16 cellular contexts compared by ENCODE assay signal in the genomic region with DNA sequence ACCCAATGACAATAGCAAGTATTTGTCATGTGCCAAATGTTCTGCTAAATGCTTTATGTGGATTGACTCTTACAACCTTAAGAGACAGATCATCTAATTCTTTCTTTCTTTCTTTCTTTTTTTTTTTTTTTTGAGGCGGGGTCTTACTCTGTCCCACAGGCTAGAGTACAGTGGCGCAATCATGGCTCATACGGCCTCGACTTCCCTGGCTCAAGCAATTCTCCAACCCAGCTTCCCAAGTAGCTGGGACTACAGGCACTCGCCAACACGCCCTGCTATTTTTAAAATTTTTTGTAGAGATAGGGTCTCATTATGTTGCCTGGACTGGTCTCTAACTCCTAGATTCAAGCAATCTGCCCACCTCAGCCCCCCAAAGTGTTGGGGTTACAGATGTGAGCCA. TPM values are rescaled to one million over a fixed set of nuclear protein-coding genes. Genes with fewer than 3 reads are reported as not detected.
DNase-seq lines count a peak whose midpoint lies in the region; ATAC-seq and TF ChIP-seq lines count a peak whose summit lies in the region.
"Had no signal": no experiment of that assay in that cellular context is flagged by ENCODE, and none has a peak within 500 bp of the region (broad histone marks: within the 10 kb centered on the region; RNA-seq: fewer than 3 reads in every experiment).

No MANE protein-coding gene starts in this region.

- peaks cover 13 to 21% of the 10 kb centered on the region in 2 donors for H3K4me1 Mint-ChIP-seq in natural killer cell

- TF ChIP-seq POLR2A in HCT116 (IDR thresholded peaks at IDR 0.05; ENCODE audit: borderline replicate concordance, extremely low read depth, insufficient read depth, insufficient read length): no peak
- no peak for TF ChIP-seq POLR2A in gastroesophageal sphincter (IDR thresholded peaks at IDR 0.05)
- no peak for TF ChIP-seq POLR2A in testis (IDR thresholded peaks at IDR 0.05)

- POLR2A ChIA-PET in A673 (lab: Charles Lee; ENCODE audit: low non-redundant PET): no interaction called here
- POLR2A ChIA-PET in HCT116 (lab: Charles Lee): no interaction called here

- WGBS in gastroesophageal sphincter (ENCODE audit: low coverage in 1 of 2), 2 donors: 86 to 87% methylated on average over 2 to 5 of the region's 6 CpGs
- WGBS in testis, 2 donors: 65 to 72% methylated on average over 6 of the region's 6 CpGs

- H3K27ac ChIP-seq in A673 (ENCODE audit: low read depth, low read length, poor library complexity, severe bottlenecking) (no peak overlapping the region), HCT116 (ENCODE audit: low read depth, low read length) (no peak overlapping the region), ascending aorta (peak overlapping the region in 1 of 2 donors; percentile 63), gastroesophageal sphincter (peak overlapping the region in 1 of 4 donors; percentile 87), testis (no peak overlapping the region)

- H3K4me3 ChIP-seq in A673 (ENCODE audit: low read depth, low read length, poor library complexity, severe bottlenecking): peak overlapping the region; percentile 44
- H3K4me3 ChIP-seq in HCT116 (replicated peaks in 1 of 2; ENCODE audit: low read depth in 1 of 2, low read length in 2 of 2): peak overlapping the region; percentile 57 to 58; a peak in 2 of 4 replicates
- H3K4me3 ChIP-seq in ascending aorta: peak overlapping the region; percentile 48 to 77
- H3K4me3 ChIP-seq in gastroesophageal sphincter: no peak overlapping the region
- no peak overlapping the region for H3K4me3 ChIP-seq in testis

- H3K36me3 Mint-ChIP-seq in natural killer cell: no peaks in the 10 kb centered on the region

- peaks cover 0 to 3% of the 10 kb centered on the region in 2 donors for H3K27me3 Mint-ChIP-seq in natural killer cell (ENCODE audit: low read depth in 2 of 2)
- H3K27me3 Mint-ChIP-seq: dendritic cell treated with granulocyte-macrophage colony-stimulating factor and Interleukin-4, amounts not matched to agents 40 ng/mL and 50 ng/mL, for 4 days had no signal

- RAD21 ChIA-PET in HCT116 (lab: Charles Lee; ENCODE audit: low non-redundant PET in 1 of 2, low total read pairs in 2 of 2, uncharacterized antibody in 2 of 2, unreplicated experiment in 2 of 2): no interaction called here

- peak overlapping the region; percentile 89 for H2AFZ ChIP-seq in HCT116 (ENCODE audit: low read depth, low read length, poor library complexity, severe bottlenecking)

- TF ChIP-seq EP300 in gastroesophageal sphincter (IDR thresholded peaks at IDR 0.05): no peak

- no peaks in the 10 kb centered on the region for H4K20me1 ChIP-seq in HCT116 (ENCODE audit: insufficient read depth)

- TF ChIP-seq CTCF in A673 (conservative IDR thresholded peaks at IDR 0.05; ENCODE audit: low read depth, low read length): no peak
- no peak for TF ChIP-seq CTCF in HCT116 (IDR thresholded peaks at IDR 0.05 in 2 of 3, conservative IDR thresholded peaks at IDR 0.05 in 1 of 3; ENCODE audit: borderline replicate concordance in 1 of 3, insufficient read depth in 1 of 3, low read depth in 2 of 3, low read length in 2 of 3)
- TF ChIP-seq CTCF in ascending aorta (IDR thresholded peaks at IDR 0.05): no peak
- no peak for TF ChIP-seq CTCF in natural killer cell (IDR thresholded peaks at IDR 0.05)
- no peak for TF ChIP-seq CTCF in gastroesophageal sphincter (IDR thresholded peaks at IDR 0.05)
- TF ChIP-seq CTCF in testis (IDR thresholded peaks at IDR 0.05): no peak

- TF ChIP-seq RAD21 in HCT116 (IDR thresholded peaks at IDR 0.05; ENCODE audit: low read depth): no peak

- BruUV-seq in A673 (replicated peaks; lab: Mats Ljungman, UMichigan) (no TSS peak), HCT116 (replicated peaks; lab: Mats Ljungman, UMichigan) (no TSS peak)

- ATAC-seq in HCT116 (no peak), natural killer cell (no peak), gastroesophageal sphincter (no peak)

- no peaks in the 10 kb centered on the region for H3K9me2 ChIP-seq in HCT116 (ENCODE audit: insufficient read depth)

- no peaks in the 10 kb centered on the region for H3K79me2 ChIP-seq in HCT116 (ENCODE audit: insufficient read depth, low read length)

- DNase-seq in A673 (ENCODE audit: low spot score) (no peak), HCT116 (ENCODE audit: low read depth, low spot score) (no peak), ascending aorta (ENCODE audit: low spot score in 2 of 2) (no peak), natural killer cell (no peak), testis (no peak), germinal center (ENCODE audit: low spot score) (no peak), GF-D8 (lab: John Stamatoyannopoulos, UW) (no peak)

- no peaks in the 10 kb centered on the region for H3K9me3 ChIP-seq in A673 (ENCODE audit: low read depth, low read length, poor library complexity, severe bottlenecking)
- H3K9me3 ChIP-seq in HCT116 (ENCODE audit: control insufficient read depth in 1 of 2, insufficient read depth in 1 of 2, low read depth in 1 of 2, low read length in 2 of 2): no peaks in the 10 kb centered on the region
- H3K9me3 ChIP-seq in ascending aorta: no peaks in the 10 kb centered on the region
- H3K9me3 ChIP-seq in gastroesophageal sphincter: no peaks in the 10 kb centered on the region
- no peaks in the 10 kb centered on the region for H3K9me3 ChIP-seq in testis
- H3K9me3 ChIP-seq: uterus had no signal

- H3K27me3 ChIP-seq in A673 (replicated peaks; ENCODE audit: insufficient read depth, low read depth, low read length, poor library complexity) (peaks cover 27% of the 10 kb centered on the region), HCT116 (ENCODE audit: insufficient read depth, low read length) (no peaks in the 10 kb centered on the region), ascending aorta (no peaks in the 10 kb centered on the region), gastroesophageal sphincter (no peaks in the 10 kb centered on the region), testis (no peaks in the 10 kb centered on the region)
- H3K27me3 ChIP-seq: uterus had no signal

- no peaks in the 10 kb centered on the region for H3K4me1 ChIP-seq in A673 (ENCODE audit: insufficient read depth, low read length, poor library complexity, severe bottlenecking)
- H3K4me1 ChIP-seq in HCT116 (ENCODE audit: control insufficient read depth in 1 of 2, insufficient read depth in 2 of 2, low read length in 2 of 2): peaks cover 0 to 16% of the 10 kb centered on the region in 2 experiments; a peak in 3 of 4 replicates
- H3K4me1 ChIP-seq in ascending aorta: peaks cover 0 to 3% of the 10 kb centered on the region in 2 donors
- H3K4me1 ChIP-seq in gastroesophageal sphincter: peaks cover 0 to 12% (median 0%) of the 10 kb centered on the region in 3 donors
- H3K4me1 ChIP-seq in testis: peaks cover 8% of the 10 kb centered on the region
- H3K4me1 ChIP-seq: uterus had no signal

- H3K27ac Mint-ChIP-seq in natural killer cell: peak overlapping the region; percentile 94 to 96

- CTCF ChIA-PET in A673 (lab: Charles Lee) (no interaction called here), HCT116 (lab: Charles Lee) (no interaction called here)

- H3K9me3 Mint-ChIP-seq in natural killer cell: no peaks in the 10 kb centered on the region
- H3K9me3 Mint-ChIP-seq: activated CD4-positive, alpha-beta T cell treated with anti-CD3 and anti-CD28 coated beads, Interleukin-2, amount 10 ng/mL, durations not matched to agents 24 days and 14 days; activated T-helper 2 cell treated with anti-CD3 and anti-CD28 coated beads, Interferon-gamma antibody, Interleukin-2, Interleukin-4, amounts not matched to agents 10 μg/mL and 5 μg/mL and 100 μg/mL, durations not matched to agents 14 hours and 24 hours and 36 hours; dendritic cell treated with granulocyte-macrophage colony-stimulating factor and Interleukin-4, amounts not matched to agents 40 ng/mL and 50 ng/mL, for 4 days had no signal

- peak overlapping the region; percentile 80 for H3K4me2 ChIP-seq in HCT116 (ENCODE audit: low read length)

- no peaks in the 10 kb centered on the region for H3K36me3 ChIP-seq in A673 (ENCODE audit: insufficient read depth, low read length, poor library complexity, severe bottlenecking)
- H3K36me3 ChIP-seq in HCT116 (ENCODE audit: control insufficient read depth in 1 of 2, insufficient read depth in 2 of 2, low read length in 2 of 2): no peaks in the 10 kb centered on the region
- H3K36me3 ChIP-seq in ascending aorta: no peaks in the 10 kb centered on the region
- H3K36me3 ChIP-seq in gastroesophageal sphincter: no peaks in the 10 kb centered on the region
- H3K36me3 ChIP-seq in testis (ENCODE audit: low read depth, missing control alignments): no peaks in the 10 kb centered on the region
- H3K36me3 ChIP-seq: uterus had no signal

- intact Hi-C loops in A673 (cut with micrococcal nuclease; ENCODE audit: unreplicated experiment): no loop called here
- intact Hi-C loops in HCT116 (cut with micrococcal nuclease): no loop called here
- intact Hi-C loops in ascending aorta (cut with DNase I): no loop called here
- intact Hi-C loops in natural killer cell (cut with micrococcal nuclease): no loop called here
- intact Hi-C loops in testis (cut with DNase I; ENCODE audit: low total_unique reads): no loop called here

- peak overlapping the region; percentile 53 for H3K4me3 Mint-ChIP-seq in natural killer cell

- H3K9ac ChIP-seq in HCT116 (ENCODE audit: low read length): no peak overlapping the region

TF ChIP-seq in HCT116, 20 proteins besides CTCF, POLR2A, EP300 and RAD21 (continues in another document):
- no peak for TF ChIP-seq SIN3A (IDR thresholded peaks at IDR 0.05; ENCODE audit: low read depth)
- no peak for TF ChIP-seq MAX (IDR thresholded peaks at IDR 0.05)

RNA-seq across cellular contexts. Expression of gene TMEM247, which starts 21.4 kb away (rescaled TPM):
- not detected in 2 replicates for total RNA-seq in A673 (2021)
- total RNA-seq in HCT116 (2021; ENCODE audit: unreplicated experiment): not detected
- polyA plus RNA-seq in HCT116 (2012): not detected in 2 replicates
- total RNA-seq in ascending aorta: not detected
- total RNA-seq in natural killer cell: not detected
- total RNA-seq in gastroesophageal sphincter: not detected
- 10 to 100 TPM; 18.5 to 27.2 TPM for total RNA-seq in testis
- polyA plus RNA-seq in testis (ENCODE audit: insufficient read depth, low read depth, low replicate concordance): 59.4 TPM
- total RNA-seq: activated CD4-positive, alpha-beta T cell treated with anti-CD3 and anti-CD28 coated beads, Interleukin-2, amount 10 ng/mL, durations not matched to agents 24 days and 14 days; activated T-helper 2 cell treated with anti-CD3 and anti-CD28 coated beads, Interferon-gamma antibody, Interleukin-2, Interleukin-4, amounts not matched to agents 10 μg/mL and 5 μg/mL and 100 μg/mL, durations not matched to agents 14 hours and 24 hours and 36 hours; fibroblast of lung; left ventricle myocardium superior; myocyte; Right ventricle myocardium superior; uterus had no signal
- polyA plus RNA-seq: fibroblast of lung had no signal

RNA-seq across cellular contexts. Expression of gene RHOQ, which starts 41.5 kb away (rescaled TPM):
- total RNA-seq in A673 (2021): 32.2 and 32.3 TPM in 2 replicates
- 40.9 TPM for total RNA-seq in HCT116 (2021; ENCODE audit: unreplicated experiment)
- polyA plus RNA-seq in HCT116 (2012): 13.3 and 17.2 TPM in 2 replicates
- 40.0 TPM for total RNA-seq in ascending aorta
- total RNA-seq in natural killer cell: 100 to 1,000 TPM in 2 of 3 donors, 10 to 100 TPM in 1; 93.7 to 131 (median 102) TPM
- total RNA-seq in gastroesophageal sphincter: 100 to 1,000 TPM; 105 to 207 (median 144) TPM
- total RNA-seq in testis: 10 to 100 TPM; 25.2 to 37.7 TPM
- polyA plus RNA-seq in testis (ENCODE audit: insufficient read depth, low read depth, low replicate concordance): 28.6 TPM

RNA-seq across cellular contexts. Expression of gene ATP6V1E2, which starts 41.6 kb away (rescaled TPM):
- total RNA-seq in A673 (2021) (5.4 and 6.2 TPM in 2 replicates), HCT116 (2021; ENCODE audit: unreplicated experiment) (18.4 TPM), ascending aorta (8.4 TPM), natural killer cell (10 to 100 TPM in 1 of 3 donors, 1 to 10 TPM in 2; 5.5 to 10.5 (median 7.9) TPM), gastroesophageal sphincter (1 to 10 TPM; 3.2 to 8.4 (median 5.5) TPM), testis (10 to 100 TPM; 23.8 to 28.7 TPM)
- polyA plus RNA-seq in HCT116 (2012): 9.0 and 12.6 TPM in 2 replicates
- polyA plus RNA-seq in testis (ENCODE audit: insufficient read depth, low read depth, low replicate concordance): 63.0 TPM

Comparison
In these comparisons a context has a peak if more than half of its experiments do, and no peak if none do; other contexts are left out.
1. H3K4me3 ChIP-seq: peak in A673 (single experiment), HCT116 (2 of 2) and ascending aorta (2 of 2); none in gastroesophageal sphincter (0 of 2) and testis (0 of 2).
2. RNA of gene TMEM247, which starts 21.4 kb away (total RNA-seq): 18.5 to 27.2 TPM in testis; not detected in HCT116 (single experiment), not detected in A673, not detected in ascending aorta (single experiment), not detected in natural killer cell and not detected in gastroesophageal sphincter; every median in the first group is over 10 times any median in the second.